8 cellular contexts compared by ENCODE assay signal in genomic region chr7:135801045-135801693, GRCh38. TPM values are rescaled to one million over a fixed set of nuclear protein-coding genes. Genes with fewer than 3 reads are reported as not detected.
DNase-seq lines count a peak whose midpoint lies in the region; FAIRE-seq and TF ChIP-seq lines count a peak whose summit lies in the region.

No MANE protein-coding gene starts in this region.

- no peaks in the 10 kb centered on the region for H3K9me1 ChIP-seq in endothelial cell of umbilical vein (replicated peaks; ENCODE audit: control insufficient read depth, extremely low read depth, insufficient read depth, low read length)

- H3K9me3 Mint-ChIP-seq in mesothelial cell of epicardium = no peaks in the 10 kb centered on the region

- CTCF ChIA-PET in AG04449 (lab: Yijun Ruan, JAX) (interaction anchor here (0.6 to 10.9 kb wide), 38 partner anchors 9 to 1791 kb away, joined by 3 to 266 read pairs (median 5); partner anchors contain the start of gene STMP1), endothelial cell of umbilical vein (lab: Charles Lee) (interaction anchor here (0.8 to 7.1 kb wide), 4 partner anchors 25 to 314 kb away, joined by 3 to 53 read pairs (median 3); no protein-coding TSS in a partner anchor)

- POLR2A ChIA-PET in AG04449 (lab: Yijun Ruan, JAX) = no interaction called here
- POLR2A ChIA-PET in endothelial cell of umbilical vein (lab: Charles Lee) = no interaction called here

- intact Hi-C loops in endothelial cell of umbilical vein (cut with micrococcal nuclease) = loop anchor here (1.0 to 5.0 kb wide), 7 partner anchors 128 to 1791 kb away; no protein-coding TSS in a partner anchor

- TF ChIP-seq CTCF in AG04449 (IDR thresholded peaks at IDR 0.05; ENCODE audit: insufficient read depth, low read length, missing control alignments) (peak; percentile 68), HFF-Myc (IDR thresholded peaks at IDR 0.05; ENCODE audit: low read depth, low read length, missing control alignments) (peak; percentile 68), endothelial cell of umbilical vein (IDR thresholded peaks at IDR 0.05; ENCODE audit: extremely low read depth in 1 of 2, insufficient read depth in 1 of 2, low read depth in 1 of 2, low read length in 2 of 2) (peak; percentile 63 to 70), mesothelial cell of epicardium (IDR thresholded peaks at IDR 0.05; ENCODE audit: unreplicated experiment) (peak; percentile 73)

- no peaks in the 10 kb centered on the region for H3K79me2 ChIP-seq in endothelial cell of umbilical vein (ENCODE audit: control insufficient read depth, insufficient read depth, low read length)

- H3K27me3 Mint-ChIP-seq in mesothelial cell of epicardium (ENCODE audit: low read depth) = no peaks in the 10 kb centered on the region

- H3K27ac ChIP-seq in endothelial cell of umbilical vein (ENCODE audit: insufficient read depth, low read depth, low read length) = no peak overlapping the region

- no peak overlapping the region for H3K27ac Mint-ChIP-seq in mesothelial cell of epicardium

- FAIRE-seq in endothelial cell of umbilical vein (lab: Jason Lieb, UNC) = peak; percentile 90

- H4K20me1 ChIP-seq in endothelial cell of umbilical vein (replicated peaks; ENCODE audit: control insufficient read depth, extremely low read depth, insufficient read depth, low read length) = no peaks in the 10 kb centered on the region

- BruUV-seq in endothelial cell of umbilical vein (replicated peaks; lab: Mats Ljungman, UMichigan) = no TSS peak

- no peaks in the 10 kb centered on the region for H3K4me1 ChIP-seq in endothelial cell of umbilical vein (ENCODE audit: control insufficient read depth, extremely low read depth, insufficient read depth, low read length)

- no peak overlapping the region for H3K9ac ChIP-seq in endothelial cell of umbilical vein (replicated peaks; ENCODE audit: extremely low read depth, insufficient read depth, low read length)

- TF ChIP-seq POLR2A in endothelial cell of umbilical vein (IDR thresholded peaks at IDR 0.05; ENCODE audit: low read depth, low read length) = no peak

- H3K27me3 ChIP-seq in endothelial cell of umbilical vein (ENCODE audit: control insufficient read depth in 2 of 2, insufficient read depth in 2 of 2, low read length in 2 of 2) = peaks cover 0 to 3% of the 10 kb centered on the region in 2 experiments

- no peak overlapping the region for H3K4me3 Mint-ChIP-seq in mesothelial cell of epicardium

- peak; percentile 5 for DNase-seq in AG04449 (ENCODE audit: low read depth, low spot score)
- DNase-seq in GM04504 (ENCODE audit: low read depth) = peak; percentile 44
- peak; percentile 42 for DNase-seq in HFF-Myc (ENCODE audit: extremely low read depth, low read depth)
- peak; percentile 87 for DNase-seq in NCI-H1105 treated with DMSO at 0.1 percent for 48 hours (lab: John Stamatoyannopoulos, UW)
- peak; percentile 69 for DNase-seq in SKM-1 (lab: John Stamatoyannopoulos, UW; ENCODE audit: unreplicated experiment)
- DNase-seq in endothelial cell of umbilical vein (ENCODE audit: low read depth, low spot score) = peak; percentile 66
- no peak for DNase-seq in mesothelial cell of epicardium (ENCODE audit: low spot score in 2 of 2, unreplicated experiment in 2 of 2)
- no peak for DNase-seq in mesenteric fat pad (ENCODE audit: low spot score)

- H3K36me3 Mint-ChIP-seq in mesothelial cell of epicardium = no peaks in the 10 kb centered on the region

- no peaks in the 10 kb centered on the region for H3K9me3 ChIP-seq in endothelial cell of umbilical vein (replicated peaks; ENCODE audit: control insufficient read depth, insufficient read depth, low read length)

- no peaks in the 10 kb centered on the region for H3K36me3 ChIP-seq in endothelial cell of umbilical vein (ENCODE audit: control insufficient read depth in 2 of 2, extremely low read depth in 1 of 2, insufficient read depth in 2 of 2, low read length in 2 of 2)

- H2AFZ ChIP-seq in endothelial cell of umbilical vein (ENCODE audit: low read depth, low read length) = peak overlapping the region; percentile 72

- dilution Hi-C loops in endothelial cell of umbilical vein (cut with MboI; ENCODE audit: extremely low pct_ligation_motif_present, low sequenced_read_pairs) = no loop called here

- peaks cover 29% of the 10 kb centered on the region for H3K4me1 Mint-ChIP-seq in mesothelial cell of epicardium

- no peak overlapping the region for H3K4me3 ChIP-seq in AG04449 (ENCODE audit: low read depth, low read length)
- H3K4me3 ChIP-seq in HFF-Myc (replicated peaks; ENCODE audit: low read depth, low read length) = no peak overlapping the region
- H3K4me3 ChIP-seq in endothelial cell of umbilical vein (replicated peaks in 1 of 3; ENCODE audit: insufficient read depth in 1 of 3, low read depth in 1 of 3, low read length in 3 of 3) = no peak overlapping the region

- H3K4me2 ChIP-seq in endothelial cell of umbilical vein (ENCODE audit: insufficient read depth, low read length) = no peak overlapping the region

TF ChIP-seq in endothelial cell of umbilical vein, 7 proteins besides CTCF, POLR2A, EP300 and RAD21:
- TF ChIP-seq MAX (IDR thresholded peaks at IDR 0.05; ENCODE audit: insufficient read depth, insufficient read length) = no peak
- TF ChIP-seq MYC (IDR thresholded peaks at IDR 0.05; ENCODE audit: low read depth, low read length) = no peak
- no peak for TF ChIP-seq GATA2 (IDR thresholded peaks at IDR 0.05; ENCODE audit: insufficient read depth, insufficient read length, low read depth, low read length)
- TF ChIP-seq JUN (IDR thresholded peaks at IDR 0.05; ENCODE audit: borderline replicate concordance, insufficient read depth, insufficient read length, low read depth) = no peak
- no peak for TF ChIP-seq EZH2 (IDR thresholded peaks at IDR 0.05; ENCODE audit: borderline replicate concordance, low read depth, low read length, severe bottlenecking)
- TF ChIP-seq POLR2AphosphoS5 (IDR thresholded peaks at IDR 0.05; ENCODE audit: insufficient read depth, low read depth, low read length) = no peak
- TF ChIP-seq FOS (IDR thresholded peaks at IDR 0.05; ENCODE audit: borderline replicate concordance, insufficient read depth, low read length) = no peak

RNA-seq across cellular contexts. Expression of gene FAM180A, which starts 52.6 kb away (rescaled TPM):
- not detected in 2 replicates for total RNA-seq in endothelial cell of umbilical vein
- polyA plus RNA-seq in endothelial cell of umbilical vein = not detected in 2 replicates
- polyA plus RNA-seq in endothelial cell of umbilical vein (2011; cell fraction: cytosol; rRNA removed) = not detected in 2 replicates
- not detected in 2 replicates for polyA plus RNA-seq in endothelial cell of umbilical vein (2011; cell fraction: nucleus; rRNA removed)
- polyA plus RNA-seq in endothelial cell of umbilical vein (2012) = not detected in 2 replicates
- not detected in 2 replicates for polyA minus RNA-seq in endothelial cell of umbilical vein
- not detected for polyA minus RNA-seq in endothelial cell of umbilical vein (2011; cell fraction: cytosol; rRNA and poly(A)+ RNA removed)
- not detected in 2 replicates for polyA minus RNA-seq in endothelial cell of umbilical vein (2011; cell fraction: nucleus; rRNA and poly(A)+ RNA removed)
- total RNA-seq in mesothelial cell of epicardium = not detected in 3 replicates
- total RNA-seq in mesenteric fat pad = 4.8 TPM

Comparison
In these comparisons a context has a peak if more than half of its experiments do, and no peak if none do; other contexts are left out.
1. DNase-seq: peak in AG04449 (single experiment), GM04504 (single experiment), HFF-Myc (single experiment), NCI-H1105 treated with DMSO at 0.1 percent for 48 hours (single experiment), SKM-1 (single experiment) and endothelial cell of umbilical vein (single experiment); none in mesothelial cell of epicardium (0 of 2) and mesenteric fat pad (single experiment).
2. Peak in every context shown above with its lines, with median percentiles within 50 percentile points of each other: CTCF ChIP-seq.